Comparison of ENCODE assay signal across 1 cellular context in genomic region chr20:1491891-1492642, GRCh38.
TF ChIP-seq lines count a peak whose summit lies in the region.

No MANE protein-coding gene starts in this region.

TF ChIP-seq in GM12878, 131 proteins besides CTCF, POLR2A, EP300 and RAD21:
- TF ChIP-seq JUND (IDR thresholded peaks at IDR 0.05; ENCODE audit: low read depth, low read length) (no peak), ATF2 (IDR thresholded peaks at IDR 0.05; ENCODE audit: low read length) (no peak), SMAD5 (IDR thresholded peaks at IDR 0.05; ENCODE audit: low read depth) (no peak), ZNF217 (IDR thresholded peaks at IDR 0.05) (no peak), SPI1 (IDR thresholded peaks at IDR 0.05; ENCODE audit: borderline replicate concordance, insufficient read depth, low read depth, low read length) (peak; percentile 76), FOS (IDR thresholded peaks at IDR 0.05; ENCODE audit: borderline replicate concordance, extremely low read depth, insufficient read length) (no peak), RELA (IDR thresholded peaks at IDR 0.05; ENCODE audit: borderline replicate concordance, partially characterized antibody) (no peak), MTA2 (IDR thresholded peaks at IDR 0.05; ENCODE audit: low read depth) (peak; percentile 27; the same call in 1 of the 2 replicates)
